In the genomic region with DNA sequence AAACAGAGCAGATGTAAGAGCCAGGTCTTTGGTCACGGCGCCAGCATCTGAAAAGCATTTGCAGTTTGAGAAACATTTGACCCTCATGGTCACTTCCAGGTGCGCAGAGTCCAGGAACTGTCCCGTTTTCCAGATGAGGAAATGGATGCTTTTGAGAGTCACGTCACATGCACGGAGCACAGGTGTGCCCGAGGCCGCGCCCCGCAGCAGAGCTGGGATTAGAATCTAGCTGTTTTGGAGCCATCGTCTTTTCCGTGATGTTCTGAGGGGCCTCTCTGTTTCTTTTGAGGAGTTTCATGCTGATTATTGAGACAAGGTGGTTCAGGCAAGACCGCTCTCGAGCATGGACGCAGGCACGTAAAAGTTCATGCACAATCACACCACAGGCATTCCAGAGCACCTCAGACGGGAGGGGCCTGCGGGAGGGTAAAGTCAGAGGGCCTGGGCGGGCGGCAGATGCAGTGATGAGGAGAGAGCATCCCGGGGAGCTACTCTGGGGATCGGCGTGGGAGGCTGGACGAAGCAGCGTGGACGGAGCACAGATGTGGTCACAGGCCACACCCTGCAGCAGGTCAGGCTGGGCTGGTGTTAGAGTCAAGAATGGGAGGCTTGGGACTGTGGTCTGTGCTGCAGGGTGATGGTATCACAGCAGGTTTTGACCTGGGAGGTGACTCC, we compare ENCODE assay signal across 10 cellular contexts.
DNase-seq lines count a peak whose midpoint lies in the region; ATAC-seq and TF ChIP-seq lines count a peak whose summit lies in the region.
"Had no signal": no experiment of that assay in that cellular context is flagged by ENCODE, and none has a peak within 500 bp of the region (broad histone marks: within the 10 kb centered on the region; RNA-seq: fewer than 3 reads in every experiment).

No MANE protein-coding gene starts in this region.

- no peak for TF ChIP-seq POLR2A in transverse colon (IDR thresholded peaks at IDR 0.05)

- H3K27me3 Mint-ChIP-seq in activated naive CD4-positive, alpha-beta T cell treated with anti-CD3 and anti-CD28 coated beads, Interleukin-2, amount 10 ng/mL, durations not matched to agents 7 days and 5 days: peaks cover 9% of the 10 kb centered on the region
- no peaks in the 10 kb centered on the region for H3K27me3 Mint-ChIP-seq in central memory CD8-positive, alpha-beta T cell

- DNase-seq in activated naive CD4-positive, alpha-beta T cell treated with anti-CD3 and anti-CD28 coated beads, Interleukin-2, amount 10 ng/mL, durations not matched to agents 7 days and 5 days: peak; percentile 16
- DNase-seq in activated naive CD4-positive, alpha-beta T cell treated with Interleukin-2 at 50 U/mL for 16 hours: no peak
- no peak for DNase-seq in central memory CD8-positive, alpha-beta T cell (ENCODE audit: low spot score in 2 of 2)
- DNase-seq in mucosa of descending colon (peak; percentile 52 to 65 (median 64)), transverse colon (peak; percentile 52), NCI-H1092 treated with DMSO at 0.1 percent for 48 hours (lab: John Stamatoyannopoulos, UW) (no peak)
- DNase-seq: KBM-7, RPMI8226 had no signal

- H3K4me1 Mint-ChIP-seq in activated naive CD4-positive, alpha-beta T cell treated with anti-CD3 and anti-CD28 coated beads, Interleukin-2, amount 10 ng/mL, durations not matched to agents 7 days and 5 days: peaks cover 60% of the 10 kb centered on the region
- no peaks in the 10 kb centered on the region for H3K4me1 Mint-ChIP-seq in central memory CD8-positive, alpha-beta T cell

- CTCF ChIA-PET in activated naive CD4-positive, alpha-beta T cell treated with anti-CD3 and anti-CD28 coated beads, Interleukin-2, amount 10 ng/mL, durations not matched to agents 7 days and 5 days (lab: Charles Lee): interaction anchor here (1.8 kb wide), 1 partner anchor 17 kb away, joined by 4 read pairs; no protein-coding TSS in a partner anchor

- TF ChIP-seq EP300 in transverse colon (IDR thresholded peaks at IDR 0.05; ENCODE audit: low read depth): no peak

- H3K4me3 ChIP-seq in mucosa of descending colon (no peak overlapping the region), transverse colon (no peak overlapping the region)

- WGBS in transverse colon (ENCODE audit: low coverage in 1 of 2), 2 donors: 65 to 80% methylated on average over 7 to 26 of the region's 26 CpGs

- H3K27ac Mint-ChIP-seq in activated naive CD4-positive, alpha-beta T cell treated with anti-CD3 and anti-CD28 coated beads, Interleukin-2, amount 10 ng/mL, durations not matched to agents 7 days and 5 days: peak overlapping the region; percentile 94
- H3K27ac Mint-ChIP-seq in central memory CD8-positive, alpha-beta T cell (ENCODE audit: low read depth): peak overlapping the region; percentile 53

- peak overlapping the region in 1 of 4 donors; percentile 78 for H3K27ac ChIP-seq in transverse colon

- H3K4me1 ChIP-seq in mucosa of descending colon (ENCODE audit: low read depth): no peaks in the 10 kb centered on the region
- peaks cover 0 to 27% (median 10%) of the 10 kb centered on the region in 4 donors for H3K4me1 ChIP-seq in transverse colon

- no peak overlapping the region for H3K4me3 Mint-ChIP-seq in activated naive CD4-positive, alpha-beta T cell treated with anti-CD3 and anti-CD28 coated beads, Interleukin-2, amount 10 ng/mL, durations not matched to agents 7 days and 5 days
- no peak overlapping the region for H3K4me3 Mint-ChIP-seq in central memory CD8-positive, alpha-beta T cell

- TF ChIP-seq CTCF in mucosa of descending colon (IDR thresholded peaks at IDR 0.05) (no peak), transverse colon (IDR thresholded peaks at IDR 0.05) (no peak)

- H3K9me3 Mint-ChIP-seq in activated naive CD4-positive, alpha-beta T cell treated with anti-CD3 and anti-CD28 coated beads, Interleukin-2, amount 10 ng/mL, durations not matched to agents 7 days and 5 days: peaks cover 4% of the 10 kb centered on the region
- H3K9me3 Mint-ChIP-seq in central memory CD8-positive, alpha-beta T cell: no peaks in the 10 kb centered on the region

- ATAC-seq in central memory CD8-positive, alpha-beta T cell (replicated peaks; ENCODE audit: extremely low read depth, poor library complexity, severe bottlenecking): no peak
- ATAC-seq in mucosa of descending colon (peak; percentile 85), GM19463 (IDR thresholded peaks at IDR 0.05; ENCODE audit: unreplicated experiment) (no peak), HG02884 (IDR thresholded peaks at IDR 0.05; ENCODE audit: unreplicated experiment) (no peak)

- H3K27me3 ChIP-seq in transverse colon: no peaks in the 10 kb centered on the region

- in situ Hi-C loops in transverse colon (cut with MboI; ENCODE audit: low pct_ligation_motif_present in 1 of 4, low pct_unique_long_range_greater_than_20kb in 1 of 4, low sequenced_read_pairs in 3 of 4): no loop called here

- H3K36me3 Mint-ChIP-seq in activated naive CD4-positive, alpha-beta T cell treated with anti-CD3 and anti-CD28 coated beads, Interleukin-2, amount 10 ng/mL, durations not matched to agents 7 days and 5 days: peaks cover 3% of the 10 kb centered on the region
- no peaks in the 10 kb centered on the region for H3K36me3 Mint-ChIP-seq in central memory CD8-positive, alpha-beta T cell (ENCODE audit: insufficient read depth)

- intact Hi-C loops in mucosa of descending colon (cut with DNase I, micrococcal nuclease): loop anchor here in 1 of 2 donors (10.0 kb wide), 1 partner anchor 62 kb away; no protein-coding TSS in a partner anchor
- intact Hi-C loops in transverse colon (cut with DNase I; ENCODE audit: low total_unique reads): no loop called here

- no peaks in the 10 kb centered on the region for H3K36me3 ChIP-seq in mucosa of descending colon (ENCODE audit: low read depth)
- no peaks in the 10 kb centered on the region for H3K36me3 ChIP-seq in transverse colon

- H3K9me3 ChIP-seq in mucosa of descending colon (no peaks in the 10 kb centered on the region), transverse colon (no peaks in the 10 kb centered on the region)

Comparison
In these comparisons a context has a peak if more than half of its experiments do, and no peak if none do; other contexts are left out.
1. DNase-seq: peak in activated naive CD4-positive, alpha-beta T cell treated with anti-CD3 and anti-CD28 coated beads, Interleukin-2, amount 10 ng/mL, durations not matched to agents 7 days and 5 days (single experiment), mucosa of descending colon (3 of 3) and transverse colon (single experiment); none in activated naive CD4-positive, alpha-beta T cell treated with Interleukin-2 at 50 U/mL for 16 hours (single experiment), central memory CD8-positive, alpha-beta T cell (0 of 2) and NCI-H1092 treated with DMSO at 0.1 percent for 48 hours (single experiment).